ENCODE assay signal across 11 cellular contexts in genomic region chr12:129729170-129729569, GRCh38.
"Had no signal": no experiment of that assay in that cellular context is flagged by ENCODE, and none has a peak within 500 bp of the region (broad histone marks: within the 10 kb centered on the region; RNA-seq: fewer than 3 reads in every experiment).

No MANE protein-coding gene starts in this region.

- H3K36me3 ChIP-seq: HAP-1 had no signal

- FAIRE-seq: H1, H54 had no signal

- H3K27ac ChIP-seq: GM23248 had no signal

- H3K4me1 Mint-ChIP-seq: GM23338 had no signal

- H3K27ac Mint-ChIP-seq: GM23338, HFFc6 had no signal

- H3K4me3 ChIP-seq: GM23248, GM23338, HAP-1 had no signal

- H3K9me3 ChIP-seq: HAP-1 had no signal

- H3K4me2 ChIP-seq: GM23338 had no signal

- H3K4me1 ChIP-seq: HAP-1 had no signal

- H3K4me3 Mint-ChIP-seq: GM23338, H9, HFFc6 had no signal

- ATAC-seq: GM23338, HCT116 had no signal

- H2AFZ ChIP-seq: GM23248, GM23338 had no signal

- H3K9ac ChIP-seq: GM23248 had no signal

- DNase-seq: GM23248, GOT3, H7, HCEC 1CT, HFFc6 had no signal
